Comparison of ENCODE assay signal across 30 cellular contexts in genomic region chr6:107443066-107443903, GRCh38. TPM values are rescaled to one million over a fixed set of nuclear protein-coding genes. Genes with fewer than 3 reads are reported as not detected.
DNase-seq lines count a peak whose midpoint lies in the region; ATAC-seq, FAIRE-seq and TF ChIP-seq lines count a peak whose summit lies in the region.
"Had no signal": no experiment of that assay in that cellular context is flagged by ENCODE, and none has a peak within 500 bp of the region (broad histone marks: within the 10 kb centered on the region; RNA-seq: fewer than 3 reads in every experiment).

No MANE protein-coding gene starts in this region.

- H3K36me3 ChIP-seq in endothelial cell of umbilical vein (ENCODE audit: control insufficient read depth in 2 of 2, extremely low read depth in 1 of 2, insufficient read depth in 2 of 2, low read length in 2 of 2) (no peaks in the 10 kb centered on the region), osteoblast (ENCODE audit: insufficient read depth, low read length) (no peaks in the 10 kb centered on the region)
- H3K36me3 ChIP-seq in naive thymus-derived CD4-positive, alpha-beta T cell (ENCODE audit: control insufficient read depth in 2 of 3, insufficient read depth in 3 of 3, low read length in 3 of 3), result no peaks in the 10 kb centered on the region

- ATAC-seq in GM19463 (IDR thresholded peaks at IDR 0.05; ENCODE audit: unreplicated experiment), result no peak
- no peak for ATAC-seq in naive thymus-derived CD4-positive, alpha-beta T cell
- no peak for ATAC-seq in activated naive CD8-positive, alpha-beta T cell treated with anti-CD3 and anti-CD28 coated beads, Interleukin-2, amount 50 U/mL, for 24 hours
- ATAC-seq: activated T-cell treated with anti-CD3 and anti-CD28 coated beads, Interleukin-2, amount 50 U/mL, for 4 hours; left colon; mucosa of descending colon; stimulated activated memory B cell treated with anti-CD40 and anti-IgM and Interleukin-4, amounts not matched to agents 10 μg/mL and 1 μg/mL and 100 μg/mL, for 72 hours; T-cell had no signal

- no peaks in the 10 kb centered on the region for H4K20me1 ChIP-seq in endothelial cell of umbilical vein (replicated peaks; ENCODE audit: control insufficient read depth, extremely low read depth, insufficient read depth, low read length)
- no peaks in the 10 kb centered on the region for H4K20me1 ChIP-seq in osteoblast (ENCODE audit: insufficient read depth, low read length)

- no peak for FAIRE-seq in endothelial cell of umbilical vein (lab: Jason Lieb, UNC)
- FAIRE-seq: H1 had no signal

- H3K9me3 ChIP-seq in endothelial cell of umbilical vein (replicated peaks; ENCODE audit: control insufficient read depth, insufficient read depth, low read length), result no peaks in the 10 kb centered on the region
- H3K9me3 ChIP-seq in osteoblast (ENCODE audit: low read depth, low read length), result peaks cover 9% of the 10 kb centered on the region
- peaks cover 0 to 10% (median 6%) of the 10 kb centered on the region in 3 experiments for H3K9me3 ChIP-seq in naive thymus-derived CD4-positive, alpha-beta T cell (ENCODE audit: control insufficient read depth in 2 of 3, low read length in 3 of 3)

- peaks cover 0 to 42% (median 23%) of the 10 kb centered on the region in 7 donors for H3K4me1 Mint-ChIP-seq in naive thymus-derived CD4-positive, alpha-beta T cell
- H3K4me1 Mint-ChIP-seq in activated naive CD8-positive, alpha-beta T cell treated with anti-CD3 and anti-CD28 coated beads, Interleukin-2, amount 50 U/mL, for 24 hours, result peaks cover 9% of the 10 kb centered on the region
- H3K4me1 Mint-ChIP-seq: activated B cell treated with CpG ODN at 0.5 μM for 24 hours, CD14-positive monocyte, nephron had no signal

- TF ChIP-seq CTCF in endothelial cell of umbilical vein (IDR thresholded peaks at IDR 0.05; ENCODE audit: extremely low read depth in 1 of 2, insufficient read depth in 1 of 2, low read depth in 1 of 2, low read length in 2 of 2) (no peak), osteoblast (IDR thresholded peaks at IDR 0.05; ENCODE audit: extremely low read depth, low read depth, low read length) (no peak)

- CTCF ChIA-PET in endothelial cell of umbilical vein (lab: Charles Lee), result interaction anchor here (0.8 to 1.7 kb wide), 6 partner anchors 8 to 424 kb away, joined by 3 to 11 read pairs (median 4); partner anchors contain the start of gene PDSS2
- CTCF ChIA-PET in naive thymus-derived CD4-positive, alpha-beta T cell (lab: Charles Lee), result no interaction called here

- peaks cover 2 to 44% (median 33%) of the 10 kb centered on the region in 5 donors for H3K36me3 Mint-ChIP-seq in naive thymus-derived CD4-positive, alpha-beta T cell
- H3K36me3 Mint-ChIP-seq in activated naive CD8-positive, alpha-beta T cell treated with anti-CD3 and anti-CD28 coated beads, Interleukin-2, amount 50 U/mL, for 24 hours (ENCODE audit: low read depth), result peaks cover 26% of the 10 kb centered on the region

- peak; percentile 87 for DNase-seq in ELR (ENCODE audit: low read depth)
- DNase-seq in LHCN-M2 (ENCODE audit: low read depth), result peak; percentile 76
- peak; percentile 29 for DNase-seq in endothelial cell of umbilical vein (ENCODE audit: low read depth, low spot score)
- DNase-seq in osteoblast (ENCODE audit: insufficient read length, low spot score, missing footprints), result peak; percentile 66
- DNase-seq in naive thymus-derived CD4-positive, alpha-beta T cell, result no peak
- DNase-seq in activated naive CD8-positive, alpha-beta T cell treated with anti-CD3 and anti-CD28 coated beads, Interleukin-2, amount 50 U/mL, for 24 hours, result no peak
- DNase-seq: activated B cell treated with CpG ODN at 0.5 μM for 24 hours; activated CD4-positive, alpha-beta T cell treated with anti-CD3 and anti-CD28 coated beads, Interleukin-2, amount 10 ng/mL, durations not matched to agents 7 days and 5 days; activated gamma-delta T cell; activated T-cell treated with anti-CD3 and anti-CD28 coated beads, Interleukin-2, amount 50 U/mL, for 4 hours; Calu3; cerebellar nuclear complex; dermis blood vessel endothelial cell; DMS79; esophagus squamous epithelium; hypothalamus; left colon; mucosa of descending colon; NCI-H1048; NCI-H1694; NCI-H82; T-cell had no signal

- H3K27ac Mint-ChIP-seq in naive thymus-derived CD4-positive, alpha-beta T cell, result no peak overlapping the region
- H3K27ac Mint-ChIP-seq in activated naive CD8-positive, alpha-beta T cell treated with anti-CD3 and anti-CD28 coated beads, Interleukin-2, amount 50 U/mL, for 24 hours, result no peak overlapping the region
- H3K27ac Mint-ChIP-seq: activated B cell treated with CpG ODN at 0.5 μM for 24 hours; activated CD4-positive, alpha-beta T cell treated with anti-CD3 and anti-CD28 coated beads, Interleukin-2, amount 10 ng/mL, durations not matched to agents 7 days and 5 days; CD14-positive monocyte; IgD-negative memory B cell; nephron; stimulated activated memory B cell treated with anti-CD40 and anti-IgM and Interleukin-4, amounts not matched to agents 10 μg/mL and 1 μg/mL and 100 μg/mL, for 72 hours; T-cell; type B pancreatic cell had no signal

- BruUV-seq in endothelial cell of umbilical vein (replicated peaks; lab: Mats Ljungman, UMichigan), result no TSS peak

- no peak for TF ChIP-seq POLR2A in endothelial cell of umbilical vein (IDR thresholded peaks at IDR 0.05; ENCODE audit: low read depth, low read length)

- no peaks in the 10 kb centered on the region for H3K27me3 Mint-ChIP-seq in naive thymus-derived CD4-positive, alpha-beta T cell
- H3K27me3 Mint-ChIP-seq in activated naive CD8-positive, alpha-beta T cell treated with anti-CD3 and anti-CD28 coated beads, Interleukin-2, amount 50 U/mL, for 24 hours, result no peaks in the 10 kb centered on the region
- H3K27me3 Mint-ChIP-seq: activated B cell treated with CpG ODN at 0.5 μM for 24 hours; activated CD4-positive, alpha-beta T cell treated with anti-CD3 and anti-CD28 coated beads, Interleukin-2, amount 10 ng/mL, durations not matched to agents 7 days and 5 days; IgD-negative memory B cell; stimulated activated memory B cell treated with anti-CD40 and anti-IgM and Interleukin-4, amounts not matched to agents 10 μg/mL and 1 μg/mL and 100 μg/mL, for 72 hours; T-cell; type B pancreatic cell had no signal

- H3K9me1 ChIP-seq in endothelial cell of umbilical vein (replicated peaks; ENCODE audit: control insufficient read depth, extremely low read depth, insufficient read depth, low read length), result no peaks in the 10 kb centered on the region

- no peak overlapping the region for H3K9ac ChIP-seq in endothelial cell of umbilical vein (replicated peaks; ENCODE audit: extremely low read depth, insufficient read depth, low read length)

- H3K4me3 ChIP-seq in endothelial cell of umbilical vein (replicated peaks in 1 of 3; ENCODE audit: insufficient read depth in 1 of 3, low read depth in 1 of 3, low read length in 3 of 3), result no peak overlapping the region
- peak overlapping the region; percentile 22 for H3K4me3 ChIP-seq in osteoblast (ENCODE audit: insufficient read depth, low read length)
- H3K4me3 ChIP-seq in naive thymus-derived CD4-positive, alpha-beta T cell (ENCODE audit: low read length), result no peak overlapping the region
- H3K4me3 ChIP-seq: esophagus squamous epithelium, mucosa of descending colon, SJCRH30 had no signal

- dilution Hi-C loops in endothelial cell of umbilical vein (cut with MboI; ENCODE audit: extremely low pct_ligation_motif_present, low sequenced_read_pairs), result no loop called here

- POLR2A ChIA-PET in endothelial cell of umbilical vein (lab: Charles Lee), result no interaction called here
- POLR2A ChIA-PET in naive thymus-derived CD4-positive, alpha-beta T cell (lab: Charles Lee), result no interaction called here

- H3K79me2 ChIP-seq in endothelial cell of umbilical vein (ENCODE audit: control insufficient read depth, insufficient read depth, low read length) (peaks cover 3% of the 10 kb centered on the region), osteoblast (ENCODE audit: insufficient read depth, low read length) (peaks cover 35% of the 10 kb centered on the region)

- no peak overlapping the region for H3K4me3 Mint-ChIP-seq in naive thymus-derived CD4-positive, alpha-beta T cell
- H3K4me3 Mint-ChIP-seq in activated naive CD8-positive, alpha-beta T cell treated with anti-CD3 and anti-CD28 coated beads, Interleukin-2, amount 50 U/mL, for 24 hours, result no peak overlapping the region
- H3K4me3 Mint-ChIP-seq: activated B cell treated with CpG ODN at 0.5 μM for 24 hours; activated CD4-positive, alpha-beta T cell treated with anti-CD3 and anti-CD28 coated beads, Interleukin-2, amount 10 ng/mL, durations not matched to agents 7 days and 5 days; activated T-cell treated with anti-CD3 and anti-CD28 coated beads, Interleukin-2, amount 50 U/mL, for 4 hours; CD14-positive monocyte; IgD-negative memory B cell; nephron; stimulated activated memory B cell treated with anti-CD40 and anti-IgM and Interleukin-4, amounts not matched to agents 10 μg/mL and 1 μg/mL and 100 μg/mL, for 72 hours; T-cell; type B pancreatic cell had no signal

- H3K27ac ChIP-seq in endothelial cell of umbilical vein (ENCODE audit: insufficient read depth, low read depth, low read length) (no peak overlapping the region), osteoblast (ENCODE audit: low read depth, low read length) (peak overlapping the region; percentile 79)
- H3K27ac ChIP-seq in naive thymus-derived CD4-positive, alpha-beta T cell (ENCODE audit: low read depth, low read length), result no peak overlapping the region
- H3K27ac ChIP-seq: esophagus squamous epithelium, SJCRH30 had no signal

- peaks cover 2 to 21% (median 9%) of the 10 kb centered on the region in 11 donors for H3K9me3 Mint-ChIP-seq in naive thymus-derived CD4-positive, alpha-beta T cell
- H3K9me3 Mint-ChIP-seq in activated naive CD8-positive, alpha-beta T cell treated with anti-CD3 and anti-CD28 coated beads, Interleukin-2, amount 50 U/mL, for 24 hours, result peaks cover 15% of the 10 kb centered on the region

- no peak overlapping the region for H3K4me2 ChIP-seq in endothelial cell of umbilical vein (ENCODE audit: insufficient read depth, low read length)
- H3K4me2 ChIP-seq in osteoblast (ENCODE audit: insufficient read depth, low read length), result peak overlapping the region; percentile 65

- H2AFZ ChIP-seq in endothelial cell of umbilical vein (ENCODE audit: low read depth, low read length), result no peak overlapping the region
- peak overlapping the region; percentile 52 for H2AFZ ChIP-seq in osteoblast (ENCODE audit: low read length)

- H3K27me3 ChIP-seq in endothelial cell of umbilical vein (ENCODE audit: control insufficient read depth in 2 of 2, insufficient read depth in 2 of 2, low read length in 2 of 2) (no peaks in the 10 kb centered on the region), osteoblast (ENCODE audit: insufficient read depth, low read length) (no peaks in the 10 kb centered on the region)
- H3K27me3 ChIP-seq in naive thymus-derived CD4-positive, alpha-beta T cell (ENCODE audit: control insufficient read depth in 2 of 2, insufficient read depth in 2 of 2, low read length in 2 of 2), result no peaks in the 10 kb centered on the region
- H3K27me3 ChIP-seq: esophagus squamous epithelium, SJCRH30 had no signal

- H3K4me1 ChIP-seq in endothelial cell of umbilical vein (ENCODE audit: control insufficient read depth, extremely low read depth, insufficient read depth, low read length) (no peaks in the 10 kb centered on the region), osteoblast (ENCODE audit: insufficient read depth, low read length) (peaks cover 21% of the 10 kb centered on the region)
- no peaks in the 10 kb centered on the region for H3K4me1 ChIP-seq in naive thymus-derived CD4-positive, alpha-beta T cell (ENCODE audit: control insufficient read depth in 2 of 2, insufficient read depth in 2 of 2, low read length in 2 of 2)
- H3K4me1 ChIP-seq: esophagus squamous epithelium, SJCRH30 had no signal

- intact Hi-C loops in endothelial cell of umbilical vein (cut with micrococcal nuclease), result no loop called here
- intact Hi-C loops in naive thymus-derived CD4-positive, alpha-beta T cell (cut with micrococcal nuclease), result no loop called here

RNA-seq across cellular contexts. Expression of gene PDSS2, which starts 16.1 kb away (rescaled TPM):
- total RNA-seq in LHCN-M2 (2014; rRNA removed), result 10.7 and 11.0 TPM in 2 replicates
- 5.5 TPM for polyA plus RNA-seq in LHCN-M2 (2012)
- 9.3 and 10.6 TPM in 2 replicates for total RNA-seq in endothelial cell of umbilical vein
- 6.3 and 7.6 TPM in 2 replicates for polyA plus RNA-seq in endothelial cell of umbilical vein
- 6.5 and 6.8 TPM in 2 replicates for polyA plus RNA-seq in endothelial cell of umbilical vein (2011; cell fraction: cytosol; rRNA removed)
- polyA plus RNA-seq in endothelial cell of umbilical vein (2011; cell fraction: nucleus; rRNA removed), result 5.1 and 5.5 TPM in 2 replicates
- 6.5 and 10.2 TPM in 2 replicates for polyA plus RNA-seq in endothelial cell of umbilical vein (2012)
- polyA minus RNA-seq in endothelial cell of umbilical vein, result 17.8 and 18.0 TPM in 2 replicates
- 11.4 TPM for polyA minus RNA-seq in endothelial cell of umbilical vein (2011; cell fraction: cytosol; rRNA and poly(A)+ RNA removed)
- polyA minus RNA-seq in endothelial cell of umbilical vein (2011; cell fraction: nucleus; rRNA and poly(A)+ RNA removed), result 34.0 and 35.5 TPM in 2 replicates
- 12.3 and 13.0 TPM in 2 replicates for total RNA-seq in osteoblast
- total RNA-seq in naive thymus-derived CD4-positive, alpha-beta T cell, result 10 to 100 TPM; 12.0 to 15.3 (median 12.1) TPM
- polyA plus RNA-seq in naive thymus-derived CD4-positive, alpha-beta T cell, result 10 to 100 TPM; 14.0 to 16.6 TPM

RNA-seq across cellular contexts. Expression of gene SOBP, which starts 46.6 kb away (rescaled TPM):
- total RNA-seq in LHCN-M2 (2014; rRNA removed), result under 0.01 and 0.19 TPM in 2 replicates
- 0.07 TPM for polyA plus RNA-seq in LHCN-M2 (2012)
- total RNA-seq in endothelial cell of umbilical vein, result 6.1 and 6.6 TPM in 2 replicates
- polyA plus RNA-seq in endothelial cell of umbilical vein, result 0.30 and 0.35 TPM in 2 replicates
- polyA plus RNA-seq in endothelial cell of umbilical vein (2011; cell fraction: cytosol; rRNA removed), result 0.48 and 0.63 TPM in 2 replicates
- 1.5 TPM in 2 replicates for polyA plus RNA-seq in endothelial cell of umbilical vein (2011; cell fraction: nucleus; rRNA removed)
- 3.0 and 3.6 TPM in 2 replicates for polyA plus RNA-seq in endothelial cell of umbilical vein (2012)
- polyA minus RNA-seq in endothelial cell of umbilical vein, result 0.85 and 1.2 TPM in 2 replicates
- not detected for polyA minus RNA-seq in endothelial cell of umbilical vein (2011; cell fraction: cytosol; rRNA and poly(A)+ RNA removed)
- polyA minus RNA-seq in endothelial cell of umbilical vein (2011; cell fraction: nucleus; rRNA and poly(A)+ RNA removed), result 4.0 and 5.7 TPM in 2 replicates
- total RNA-seq in osteoblast, result 3.6 and 12.1 TPM in 2 replicates
- total RNA-seq in naive thymus-derived CD4-positive, alpha-beta T cell, result under 1 TPM in 2 of 5 experiments, not detected in 3; 0.08 to 0.15 TPM
- not detected for polyA plus RNA-seq in naive thymus-derived CD4-positive, alpha-beta T cell
- polyA plus RNA-seq: CD14-positive monocyte had no signal

Comparison
In these comparisons a context has a peak if more than half of its experiments do, and no peak if none do; other contexts are left out.
1. DNase-seq: peak in ELR (single experiment), LHCN-M2 (single experiment), endothelial cell of umbilical vein (single experiment) and osteoblast (single experiment); none in naive thymus-derived CD4-positive, alpha-beta T cell (0 of 9) and activated naive CD8-positive, alpha-beta T cell treated with anti-CD3 and anti-CD28 coated beads, Interleukin-2, amount 50 U/mL, for 24 hours (single experiment).